21 cellular contexts compared by ENCODE assay signal in the genomic region with DNA sequence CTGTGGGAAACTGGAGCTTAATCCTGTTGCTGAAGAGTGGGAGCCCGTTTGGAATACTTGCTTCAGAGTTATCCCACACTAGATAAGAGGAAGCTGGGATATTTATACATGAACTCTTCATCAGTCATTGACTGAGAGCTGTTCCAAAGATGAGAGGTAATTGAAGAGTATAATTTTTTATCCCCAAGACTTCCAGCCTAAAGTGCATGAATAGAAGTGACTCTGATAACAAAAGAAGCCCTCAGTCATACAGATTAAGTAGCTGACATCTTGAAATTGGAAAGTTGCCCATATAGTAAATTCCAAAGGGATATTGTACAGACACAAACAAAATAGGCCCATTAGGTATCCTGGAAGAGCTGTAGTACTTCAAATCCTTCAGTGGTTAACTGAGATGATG.
"Had no signal": no experiment of that assay in that cellular context is flagged by ENCODE, and none has a peak within 500 bp of the region (broad histone marks: within the 10 kb centered on the region; RNA-seq: fewer than 3 reads in every experiment).

No MANE protein-coding gene starts in this region.

- DNase-seq: activated CD4-positive, alpha-beta memory T cell treated with anti-CD3 and anti-CD28 coated beads, Interleukin-2, amount 10 ng/mL, durations not matched to agents 7 days and 5 days; activated CD4-positive, alpha-beta T cell treated with anti-CD3 and anti-CD28 coated beads, Interleukin-2, amount 50 U/mL, for 1 hour; activated CD4-positive, CD25-positive, alpha-beta regulatory T cell; activated gamma-delta T cell; activated naive CD4-positive, alpha-beta T cell treated with anti-CD3 and anti-CD28 coated beads for 36 hours; activated T-cell treated with anti-CD3 and anti-CD28 coated beads for 4 hours; activated T-cell treated with anti-CD3 and anti-CD28 coated beads, Interleukin-2, amount 50 U/mL, for 48 hours; NCI-H1092; NCI-H1436; NCI-H1694 treated with DMSO at 0.1 percent for 48 hours; NCI-H2029 treated with DMSO at 0.1 percent for 48 hours; NCI-H446 treated with DMSO at 0.1 percent for 48 hours; NCI-H526; NK-92 treated with Interleukin-12 subunit alpha and Interleukin-12 subunit beta, amount 100 ng/mL, for 24 hours; PC-3; SHP77 treated with DMSO at 0.1 percent for 48 hours; T-helper 17 cell; T-helper 9 cell had no signal

- ATAC-seq: activated T-helper 17 cell treated with anti-CD3 and anti-CD28 coated beads, Interleukin-2, amount 50 U/mL, for 72 hours; PC-3; T-helper 17 cell had no signal

- H3K4me1 Mint-ChIP-seq: activated CD4-positive, alpha-beta memory T cell treated with anti-CD3 and anti-CD28 coated beads, Interleukin-2, amount 10 ng/mL, durations not matched to agents 7 days and 5 days; activated T-helper 17 cell treated with anti-CD3 and anti-CD28 coated beads, Interleukin-2, amount 50 U/mL, for 72 hours; central memory CD8-positive, alpha-beta T cell; T-helper 17 cell had no signal

- H3K36me3 Mint-ChIP-seq: activated naive CD8-positive, alpha-beta T cell had no signal

- H3K27ac Mint-ChIP-seq: activated CD4-positive, alpha-beta memory T cell treated with anti-CD3 and anti-CD28 coated beads, Interleukin-2, amount 10 ng/mL, durations not matched to agents 7 days and 5 days; activated naive CD4-positive, alpha-beta T cell treated with anti-CD3 and anti-CD28 coated beads for 36 hours; activated naive CD8-positive, alpha-beta T cell; activated T-helper 17 cell treated with anti-CD3 and anti-CD28 coated beads, Interleukin-2, amount 50 U/mL, for 72 hours; T-helper 17 cell had no signal

- H3K4me3 Mint-ChIP-seq: activated CD4-positive, alpha-beta memory T cell treated with anti-CD3 and anti-CD28 coated beads, Interleukin-2, amount 10 ng/mL, durations not matched to agents 7 days and 5 days; activated naive CD4-positive, alpha-beta T cell treated with anti-CD3 and anti-CD28 coated beads for 36 hours; activated naive CD8-positive, alpha-beta T cell; activated T-helper 17 cell treated with anti-CD3 and anti-CD28 coated beads, Interleukin-2, amount 50 U/mL, for 72 hours; central memory CD8-positive, alpha-beta T cell; T-helper 17 cell had no signal

- H3K27me3 Mint-ChIP-seq: activated CD4-positive, alpha-beta memory T cell treated with anti-CD3 and anti-CD28 coated beads, Interleukin-2, amount 10 ng/mL, durations not matched to agents 7 days and 5 days; activated naive CD8-positive, alpha-beta T cell; activated T-helper 17 cell treated with anti-CD3 and anti-CD28 coated beads, Interleukin-2, amount 50 U/mL, for 72 hours; central memory CD8-positive, alpha-beta T cell; T-helper 17 cell had no signal
